Comparison of ENCODE assay signal across 17 cellular contexts in the genomic region with DNA sequence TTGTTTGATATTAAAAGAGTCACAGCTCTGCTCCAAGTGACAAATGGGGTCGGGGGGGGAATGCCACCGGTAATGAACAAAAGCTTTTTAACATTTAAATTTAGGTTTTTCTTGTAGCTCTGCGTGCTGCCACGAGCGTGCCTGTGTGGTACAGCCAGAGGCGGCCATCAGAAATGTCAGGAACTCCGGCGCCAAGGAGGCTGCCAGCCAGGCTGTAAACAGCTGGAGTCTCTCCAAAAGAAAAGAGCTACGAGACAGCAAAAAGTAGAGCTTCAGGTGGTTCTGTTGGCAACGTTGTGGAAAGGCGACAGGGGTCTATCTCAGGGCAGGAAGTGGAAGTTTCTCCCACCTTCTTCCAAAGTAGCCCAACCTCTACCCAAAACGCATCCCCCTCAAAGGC.
A peak's percentile ranks its signal among the peaks of the same experiment; 100 is the strongest.
DNase-seq lines count a peak whose midpoint lies in the region; TF ChIP-seq lines count a peak whose summit lies in the region.
"Had no signal": no experiment of that assay in that cellular context is flagged by ENCODE, and none has a peak within 500 bp of the region (broad histone marks: within the 10 kb centered on the region; RNA-seq: fewer than 3 reads in every experiment).

No MANE protein-coding gene starts in this region.

- peaks cover 13% of the 10 kb centered on the region for H3K4me1 ChIP-seq in A673 (ENCODE audit: insufficient read depth, low read length, poor library complexity, severe bottlenecking)
- peaks cover 12% of the 10 kb centered on the region for H3K4me1 ChIP-seq in HUES48 (ENCODE audit: control insufficient read depth, insufficient read depth, low read length)
- no peaks in the 10 kb centered on the region for H3K4me1 ChIP-seq in testis
- H3K4me1 ChIP-seq: Caco-2 had no signal

- H3K27me3 ChIP-seq in A673 (replicated peaks; ENCODE audit: insufficient read depth, low read depth, low read length, poor library complexity) (peaks cover 14% of the 10 kb centered on the region), HUES48 (ENCODE audit: control insufficient read depth, insufficient read depth, low read length) (peaks cover 28% of the 10 kb centered on the region), testis (no peaks in the 10 kb centered on the region)

- no peak overlapping the region for H3K27ac ChIP-seq in A673 (ENCODE audit: low read depth, low read length, poor library complexity, severe bottlenecking)
- peak overlapping the region; percentile 47 for H3K27ac ChIP-seq in HUES48 (ENCODE audit: low read depth, low read length)
- peak overlapping the region; percentile 64; the same call in 1 of the 2 replicates for H3K27ac ChIP-seq in VCaP
- H3K27ac ChIP-seq in testis, result no peak overlapping the region
- H3K27ac ChIP-seq: KMS-11 had no signal

- DNase-seq in A673 (ENCODE audit: low spot score) (peak; percentile 66), iPS-NIHi11 (ENCODE audit: low spot score) (peak; percentile 45), kidney glomerular epithelial cell (lab: John Stamatoyannopoulos, UW) (no peak), testis (no peak), amniotic stem cell (lab: John Stamatoyannopoulos, UW) (no peak)
- DNase-seq: Caco-2; CD4-positive, alpha-beta T cell; DMS153; HFFc6; NCI-H2081; NCI-H2227 treated with DMSO at 0.1 percent for 48 hours; NCI-H524 treated with DMSO at 0.1 percent for 48 hours; SW 1271 had no signal

- H3K4me3 ChIP-seq in A673 (ENCODE audit: low read depth, low read length, poor library complexity, severe bottlenecking) (no peak overlapping the region), HUES48 (ENCODE audit: low read depth, low read length) (no peak overlapping the region), testis (no peak overlapping the region)
- H3K4me3 ChIP-seq: GM12878 had no signal

- H3K9me3 ChIP-seq in A673 (ENCODE audit: low read depth, low read length, poor library complexity, severe bottlenecking) (no peaks in the 10 kb centered on the region), HUES48 (ENCODE audit: control insufficient read depth, insufficient read depth, low read length) (no peaks in the 10 kb centered on the region), testis (no peaks in the 10 kb centered on the region)

- BruUV-seq in A673 (replicated peaks; lab: Mats Ljungman, UMichigan), result no TSS peak

- POLR2A ChIA-PET in A673 (lab: Charles Lee; ENCODE audit: low non-redundant PET), result interaction anchor here (0.6 kb wide), 1 partner anchor 18 kb away, joined by 4 read pairs; no protein-coding TSS in a partner anchor

- CTCF ChIA-PET in A673 (lab: Charles Lee), result no interaction called here

- H3K36me3 ChIP-seq in A673 (ENCODE audit: insufficient read depth, low read length, poor library complexity, severe bottlenecking) (no peaks in the 10 kb centered on the region), HUES48 (ENCODE audit: control insufficient read depth, insufficient read depth, low read length) (no peaks in the 10 kb centered on the region), testis (ENCODE audit: low read depth, missing control alignments) (no peaks in the 10 kb centered on the region)

- no peak overlapping the region for H3K9ac ChIP-seq in HUES48 (ENCODE audit: low read depth, low read length)
- H3K9ac ChIP-seq: KMS-11 had no signal

- WGBS in testis, 2 donors, result 53 to 62% methylated on average over 12 of the region's 12 CpGs

- no peak for TF ChIP-seq CTCF in A673 (conservative IDR thresholded peaks at IDR 0.05; ENCODE audit: low read depth, low read length)
- TF ChIP-seq CTCF in VCaP (conservative IDR thresholded peaks at IDR 0.05), result no peak
- TF ChIP-seq CTCF in testis (IDR thresholded peaks at IDR 0.05), result no peak

- intact Hi-C loops in A673 (cut with micrococcal nuclease; ENCODE audit: unreplicated experiment), result no loop called here
- intact Hi-C loops in testis (cut with DNase I; ENCODE audit: low total_unique reads), result no loop called here

- TF ChIP-seq POLR2A in testis (IDR thresholded peaks at IDR 0.05), result no peak

Comparison
In these comparisons a context has a peak if more than half of its experiments do, and no peak if none do; other contexts are left out.
1. DNase-seq: peak in A673 (single experiment) and iPS-NIHi11 (single experiment); none in kidney glomerular epithelial cell (single experiment), testis (single experiment) and amniotic stem cell (single experiment).
2. H3K27ac ChIP-seq: peak in HUES48 (single experiment) and VCaP (single experiment); none in A673 (single experiment) and testis (0 of 2).